23 cellular contexts compared by ENCODE assay signal in the genomic region with DNA sequence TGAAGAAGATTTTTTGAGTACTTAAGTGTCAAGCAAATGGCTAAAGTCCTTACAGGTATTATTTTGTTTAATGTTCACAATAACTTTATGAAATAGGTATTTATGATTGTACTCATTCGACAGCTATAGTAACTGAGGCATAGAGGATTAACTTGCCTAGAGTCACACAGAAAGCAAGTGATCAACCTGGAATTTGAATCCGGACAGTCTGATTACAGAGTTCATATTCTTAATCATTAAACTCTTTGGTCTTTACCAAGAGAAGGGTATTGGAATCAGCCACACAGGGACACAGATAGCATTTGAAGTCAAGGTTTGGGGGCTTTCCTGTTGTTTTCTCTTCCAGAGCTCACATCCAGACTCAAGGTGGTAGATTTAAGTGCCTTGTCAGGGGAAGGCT.
DNase-seq lines count a peak whose midpoint lies in the region; ATAC-seq, FAIRE-seq and TF ChIP-seq lines count a peak whose summit lies in the region.
"Had no signal": no experiment of that assay in that cellular context is flagged by ENCODE, and none has a peak within 500 bp of the region (broad histone marks: within the 10 kb centered on the region; RNA-seq: fewer than 3 reads in every experiment).

No MANE protein-coding gene starts in this region.

- no peak overlapping the region for H2AFZ ChIP-seq in hepatocyte

- no peak overlapping the region for H3K4me3 Mint-ChIP-seq in natural killer cell treated with Interleukin-12 subunit alpha and Interleukin-12 subunit beta and Interleukin-15 and Interleukin-18, amount 100 ng/mL, for 72 hours
- H3K4me3 Mint-ChIP-seq: B cell; CD4-positive, alpha-beta T cell; CD8-positive, alpha-beta T cell had no signal

- TF ChIP-seq CTCF in A549 (IDR thresholded peaks at IDR 0.05) (no peak), hepatocyte (IDR thresholded peaks at IDR 0.05; ENCODE audit: poor library complexity) (no peak)

- FAIRE-seq in A549 (lab: Jason Lieb, UNC), result peak; percentile 23
- FAIRE-seq: A204.1, D721Med, G401.6, GM12891 had no signal

- no peak overlapping the region for H3K4me3 ChIP-seq in A549
- no peak overlapping the region for H3K4me3 ChIP-seq in hepatocyte
- H3K4me3 ChIP-seq: BLaER1 treated with 17β-estradiol and CSF1 and Interleukin-3, amounts not matched to agents 10 nM and 100 nM had no signal

- no peak overlapping the region for H3K27ac ChIP-seq in A549
- H3K27ac ChIP-seq in hepatocyte, result peak overlapping the region; percentile 24
- H3K27ac ChIP-seq: BLaER1 treated with 17β-estradiol and CSF1 and Interleukin-3, amounts not matched to agents 10 nM and 100 nM; C4-2B had no signal

- H3K27ac Mint-ChIP-seq in natural killer cell treated with Interleukin-12 subunit alpha and Interleukin-12 subunit beta and Interleukin-15 and Interleukin-18, amount 100 ng/mL, for 72 hours, result no peak overlapping the region
- H3K27ac Mint-ChIP-seq: B cell; CD4-positive, alpha-beta T cell; CD8-positive, alpha-beta T cell had no signal

- H3K4me1 ChIP-seq in A549 (peaks cover 12% of the 10 kb centered on the region), hepatocyte (ENCODE audit: insufficient read depth) (peaks cover 16% of the 10 kb centered on the region)

- H3K9me3 ChIP-seq in A549, result no peaks in the 10 kb centered on the region
- H3K9me3 ChIP-seq in hepatocyte (ENCODE audit: low read depth), result no peaks in the 10 kb centered on the region
- H3K9me3 ChIP-seq: BLaER1 treated with 17β-estradiol and CSF1 and Interleukin-3, amounts not matched to agents 10 nM and 100 nM; Caco-2 had no signal

- CTCF ChIA-PET in A549 (lab: Yijun Ruan, JAX), result interaction anchor here (0.8 to 4.7 kb wide), 6 partner anchors 12 to 481 kb away, joined by 3 to 15 read pairs (median 4); no protein-coding TSS in a partner anchor

- H3K9me2 ChIP-seq in hepatocyte (replicated peaks; ENCODE audit: insufficient read depth), result no peaks in the 10 kb centered on the region

- no peak for TF ChIP-seq RAD21 in A549 (conservative IDR thresholded peaks at IDR 0.05 in 1 of 2, IDR thresholded peaks at IDR 0.05 in 1 of 2)

- H3K79me2 ChIP-seq in hepatocyte, result no peaks in the 10 kb centered on the region

- H3K36me3 ChIP-seq in hepatocyte (replicated peaks; ENCODE audit: insufficient read depth, low read depth), result no peaks in the 10 kb centered on the region
- H3K36me3 ChIP-seq: BLaER1 treated with 17β-estradiol and CSF1 and Interleukin-3, amounts not matched to agents 10 nM and 100 nM had no signal

- H3K36me3 Mint-ChIP-seq in natural killer cell treated with Interleukin-12 subunit alpha and Interleukin-12 subunit beta and Interleukin-15 and Interleukin-18, amount 100 ng/mL, for 72 hours, result no peaks in the 10 kb centered on the region
- H3K36me3 Mint-ChIP-seq: CD8-positive, alpha-beta T cell had no signal

- POLR2A ChIA-PET in A549 (lab: Yijun Ruan, JAX), result no interaction called here

- ATAC-seq in A549 (no peak), left lobe of liver (peak; percentile 70), HG02678 (IDR thresholded peaks at IDR 0.05; ENCODE audit: unreplicated experiment) (no peak), HG03354 (IDR thresholded peaks at IDR 0.05; ENCODE audit: poor library complexity, severe bottlenecking, unreplicated experiment) (no peak)
- ATAC-seq in natural killer cell treated with Interleukin-12 subunit alpha and Interleukin-12 subunit beta and Interleukin-15 and Interleukin-18, amount 100 ng/mL, for 72 hours, result no peak
- no peak for ATAC-seq in stimulated activated naive CD8-positive, alpha-beta T cell treated with anti-CD3 and anti-CD28 coated beads, Interleukin-15, Interleukin-2, amounts not matched to agents 100 U/mL and 50 U/mL, for 24 hours
- ATAC-seq: CD8-positive, alpha-beta T cell had no signal

- H3K27me3 ChIP-seq in hepatocyte, result no peaks in the 10 kb centered on the region
- H3K27me3 ChIP-seq: BLaER1 treated with 17β-estradiol and CSF1 and Interleukin-3, amounts not matched to agents 10 nM and 100 nM had no signal

- no peak for TF ChIP-seq EP300 in A549 (IDR thresholded peaks at IDR 0.05)

- DNase-seq in A549 (ENCODE audit: low read depth in 1 of 2, low spot score in 1 of 2) (no peak), hepatocyte (ENCODE audit: low spot score) (no peak), left lobe of liver (ENCODE audit: low spot score) (no peak), renal cortical epithelial cell (ENCODE audit: low read depth) (peak; percentile 9)
- no peak for DNase-seq in natural killer cell treated with Interleukin-12 subunit alpha and Interleukin-12 subunit beta and Interleukin-15 and Interleukin-18, amount 100 ng/mL, for 72 hours (ENCODE audit: low spot score)
- DNase-seq in stimulated activated naive CD8-positive, alpha-beta T cell treated with anti-CD3 and anti-CD28 coated beads, Interleukin-15, Interleukin-2, amounts not matched to agents 100 U/mL and 50 U/mL, for 24 hours, result no peak
- DNase-seq: 8988T; AML-193; Caco-2; Calu3; CD4-positive, alpha-beta T cell; CD8-positive, alpha-beta T cell; DMS79 treated with DMSO at 0.1 percent for 48 hours; GF-D8 had no signal

- no peak for TF ChIP-seq POLR2A in A549 (IDR thresholded peaks at IDR 0.05; ENCODE audit: low read length)

- peaks cover 8 to 11% of the 10 kb centered on the region in 2 donors for H3K27me3 Mint-ChIP-seq in natural killer cell treated with Interleukin-12 subunit alpha and Interleukin-12 subunit beta and Interleukin-15 and Interleukin-18, amount 100 ng/mL, for 72 hours
- H3K27me3 Mint-ChIP-seq: B cell; CD4-positive, alpha-beta T cell had no signal

- no peaks in the 10 kb centered on the region for H4K20me1 ChIP-seq in hepatocyte (ENCODE audit: insufficient read depth, poor library complexity, severe bottlenecking)
- H4K20me1 ChIP-seq: BLaER1 treated with 17β-estradiol and CSF1 and Interleukin-3, amounts not matched to agents 10 nM and 100 nM had no signal

- H3K4me2 ChIP-seq in A549, result no peak overlapping the region
- H3K4me2 ChIP-seq in hepatocyte, result no peak overlapping the region

- WGBS in A549 (ENCODE audit: missing lambda C conversion rate), result 70% methylated on average over 2 of the region's 2 CpGs
- 96% methylated on average over 2 of the region's 2 CpGs for WGBS in hepatocyte (ENCODE audit: low lambda C conversion rate, missing lambda C conversion rate)

- no peaks in the 10 kb centered on the region for H3K9me3 Mint-ChIP-seq in natural killer cell treated with Interleukin-12 subunit alpha and Interleukin-12 subunit beta and Interleukin-15 and Interleukin-18, amount 100 ng/mL, for 72 hours
- H3K9me3 Mint-ChIP-seq: CD4-positive, alpha-beta T cell; CD8-positive, alpha-beta T cell had no signal

- H3K4me1 Mint-ChIP-seq in natural killer cell treated with Interleukin-12 subunit alpha and Interleukin-12 subunit beta and Interleukin-15 and Interleukin-18, amount 100 ng/mL, for 72 hours (ENCODE audit: low read depth in 2 of 2), result no peaks in the 10 kb centered on the region
- H3K4me1 Mint-ChIP-seq: B cell had no signal

TF ChIP-seq in A549, 52 proteins besides CTCF, POLR2A, EP300 and RAD21:
- TF ChIP-seq, protein P1, sequence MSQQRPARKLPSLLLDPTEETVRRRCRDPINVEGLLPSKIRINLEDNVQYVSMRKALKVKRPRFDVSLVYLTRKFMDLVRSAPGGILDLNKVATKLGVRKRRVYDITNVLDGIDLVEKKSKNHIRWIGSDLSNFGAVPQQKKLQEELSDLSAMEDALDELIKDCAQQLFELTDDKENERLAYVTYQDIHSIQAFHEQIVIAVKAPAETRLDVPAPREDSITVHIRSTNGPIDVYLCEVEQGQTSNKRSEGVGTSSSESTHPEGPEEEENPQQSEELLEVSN (IDR thresholded peaks at IDR 0.05; ENCODE audit: borderline replicate concordance, low read depth), result no peak
- no peak for TF ChIP-seq BHLHE40 (IDR thresholded peaks at IDR 0.05; ENCODE audit: low read depth, low read length)
- no peak for TF ChIP-seq CHD2 (IDR thresholded peaks at IDR 0.05; ENCODE audit: low read length, partially characterized antibody)
- TF ChIP-seq GATA3 (IDR thresholded peaks at IDR 0.05; ENCODE audit: borderline replicate concordance), result no peak
